1 cellular context compared by ENCODE assay signal in the genomic region with DNA sequence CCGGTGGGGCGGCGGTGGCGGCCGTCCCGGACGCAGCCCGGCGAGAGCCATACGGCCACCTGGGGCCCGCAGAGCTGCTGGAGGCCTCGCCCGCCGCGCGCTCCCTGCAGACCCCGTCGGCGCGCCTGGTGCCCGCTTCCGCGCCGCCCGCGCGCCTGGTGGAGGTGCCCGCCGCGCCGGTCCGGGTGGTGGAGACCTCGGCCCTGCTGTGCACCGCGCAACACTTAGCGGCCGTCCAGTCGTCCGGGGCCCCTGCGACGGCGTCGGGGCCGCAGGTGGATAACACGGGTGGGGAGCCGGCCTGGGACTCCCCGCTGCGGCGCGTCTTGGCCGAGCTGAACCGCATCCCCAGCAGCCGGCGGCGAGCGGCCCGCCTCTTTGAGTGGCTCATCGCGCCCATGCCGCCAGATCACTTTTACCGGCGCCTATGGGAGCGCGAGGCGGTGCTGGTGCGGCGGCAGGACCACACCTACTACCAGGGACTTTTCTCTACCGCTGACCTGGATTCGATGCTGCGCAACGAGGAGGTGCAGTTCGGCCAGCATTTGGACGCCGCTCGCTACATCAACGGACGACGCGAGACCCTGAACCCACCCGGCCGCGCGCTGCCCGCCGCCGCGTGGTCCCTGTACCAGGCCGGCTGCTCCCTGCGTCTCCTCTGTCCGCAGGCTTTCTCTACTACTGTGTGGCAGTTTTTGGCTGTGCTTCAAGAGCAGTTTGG.
TF ChIP-seq lines count a peak whose summit lies in the region.

No MANE protein-coding gene starts in this region.

TF ChIP-seq in IMR-90, 13 proteins besides CTCF, POLR2A, EP300 and RAD21:
- TF ChIP-seq MXI1 (IDR thresholded peaks at IDR 0.05; ENCODE audit: borderline replicate concordance, low read depth, low read length) = peak; percentile 52; the same call in 1 of the 2 replicates
- no peak for TF ChIP-seq CHD1 (IDR thresholded peaks at IDR 0.05; ENCODE audit: low read depth, low read length)
